ENCODE assay signal across 10 cellular contexts in genomic region chr3:195697582-195698324, GRCh38. TPM values are rescaled to one million over a fixed set of nuclear protein-coding genes. Genes with fewer than 3 reads are reported as not detected.
A peak's percentile ranks its signal among the peaks of the same experiment; 100 is the strongest.
DNase-seq lines count a peak whose midpoint lies in the region; ATAC-seq and TF ChIP-seq lines count a peak whose summit lies in the region.
"Had no signal": no experiment of that assay in that cellular context is flagged by ENCODE, and none has a peak within 500 bp of the region (broad histone marks: within the 10 kb centered on the region; RNA-seq: fewer than 3 reads in every experiment).

No MANE protein-coding gene starts in this region.

- BruUV-seq in PC-9 (replicated peaks; lab: Mats Ljungman, UMichigan): TSS peak; percentile 98

- H3K4me1 ChIP-seq in PC-9 (replicated peaks; ENCODE audit: insufficient read depth): peaks cover 39% of the 10 kb centered on the region
- H3K4me1 ChIP-seq in fibroblast of lung (ENCODE audit: control insufficient read depth, extremely low read depth, insufficient read depth, low read length): peaks cover 15% of the 10 kb centered on the region

- peak overlapping the region; percentile 6 for H3K4me3 Mint-ChIP-seq in nephron progenitor cell
- H3K4me3 Mint-ChIP-seq in activated CD4-positive, alpha-beta T cell treated with anti-CD3 and anti-CD28 coated beads for 36 hours: no peak overlapping the region

- peaks cover 34% of the 10 kb centered on the region for H3K4me1 Mint-ChIP-seq in nephron progenitor cell
- H3K4me1 Mint-ChIP-seq in activated CD4-positive, alpha-beta T cell treated with anti-CD3 and anti-CD28 coated beads for 36 hours: no peaks in the 10 kb centered on the region

- H3K27ac Mint-ChIP-seq in nephron progenitor cell: peak overlapping the region; percentile 8
- no peak overlapping the region for H3K27ac Mint-ChIP-seq in activated CD4-positive, alpha-beta T cell treated with anti-CD3 and anti-CD28 coated beads for 36 hours

- no peaks in the 10 kb centered on the region for H3K27me3 Mint-ChIP-seq in nephron progenitor cell (ENCODE audit: low read depth, poor library complexity)
- no peaks in the 10 kb centered on the region for H3K27me3 Mint-ChIP-seq in activated CD4-positive, alpha-beta T cell treated with anti-CD3 and anti-CD28 coated beads for 36 hours

- H3K9me3 ChIP-seq in PC-9 (ENCODE audit: insufficient read depth, low read depth) (no peaks in the 10 kb centered on the region), fibroblast of lung (ENCODE audit: control insufficient read depth, insufficient read depth, low read depth, low read length) (no peaks in the 10 kb centered on the region)

- H3F3A ChIP-seq in PC-9 (ENCODE audit: insufficient read depth, low read depth): peaks cover 79% of the 10 kb centered on the region

- H3K4me3 ChIP-seq in PC-9 (peak overlapping the region; percentile 0; the same call in 1 of the 2 replicates), fibroblast of lung (replicated peaks in 1 of 4; ENCODE audit: control extremely low read depth in 1 of 4, insufficient read depth in 1 of 4, low read depth in 3 of 4, low read length in 4 of 4) (no peak overlapping the region)

- peak overlapping the region; percentile 90 for H3K27ac ChIP-seq in PC-9
- peak overlapping the region; percentile 74 for H3K27ac ChIP-seq in fibroblast of lung (ENCODE audit: insufficient read depth, low read length)

- no peak for ATAC-seq in HG02885 (IDR thresholded peaks at IDR 0.05; ENCODE audit: poor library complexity, unreplicated experiment)
- ATAC-seq in HG03378 (IDR thresholded peaks at IDR 0.05; ENCODE audit: unreplicated experiment): no peak
- no peak for ATAC-seq in activated CD4-positive, alpha-beta T cell treated with anti-CD3 and anti-CD28 coated beads for 36 hours

- H3K9ac ChIP-seq in fibroblast of lung (ENCODE audit: insufficient read depth, low read length): no peak overlapping the region

- no peak overlapping the region for H2AFZ ChIP-seq in PC-9
- H2AFZ ChIP-seq in fibroblast of lung (ENCODE audit: low read length): no peak overlapping the region

- POLR2A ChIA-PET in PC-9 (lab: Charles Lee; ENCODE audit: unreplicated experiment): interaction anchor here (0.5 to 0.7 kb wide), 2 partner anchors 152 to 273 kb away, joined by 6 to 7 read pairs; no protein-coding TSS in a partner anchor
- POLR2A ChIA-PET in activated CD4-positive, alpha-beta T cell treated with anti-CD3 and anti-CD28 coated beads for 36 hours (lab: Charles Lee): no interaction called here

- CTCF ChIA-PET in PC-9 (lab: Charles Lee): interaction anchor here (0.6 kb wide), 1 partner anchor 19 kb away, joined by 5 read pairs; no protein-coding TSS in a partner anchor
- CTCF ChIA-PET in activated CD4-positive, alpha-beta T cell treated with anti-CD3 and anti-CD28 coated beads for 36 hours (lab: Charles Lee): no interaction called here

- intact Hi-C loops in PC-9 (cut with micrococcal nuclease; ENCODE audit: unreplicated experiment): loop anchor here (1.0 kb wide), 3 partner anchors 19 to 124 kb away; partner anchors contain the start of gene MUC20
- intact Hi-C loops in activated CD4-positive, alpha-beta T cell treated with anti-CD3 and anti-CD28 coated beads for 36 hours (cut with DNase I, micrococcal nuclease): no loop called here

- no peaks in the 10 kb centered on the region for H3K9me3 Mint-ChIP-seq in nephron progenitor cell
- H3K9me3 Mint-ChIP-seq in activated CD4-positive, alpha-beta T cell treated with anti-CD3 and anti-CD28 coated beads for 36 hours (ENCODE audit: low read depth): no peaks in the 10 kb centered on the region

- H3K27me3 ChIP-seq in PC-9 (ENCODE audit: insufficient read depth, low read depth) (no peaks in the 10 kb centered on the region), fibroblast of lung (ENCODE audit: control insufficient read depth, insufficient read depth, low read length) (no peaks in the 10 kb centered on the region)

- TF ChIP-seq CTCF in PC-9 (conservative IDR thresholded peaks at IDR 0.05): no peak
- no peak for TF ChIP-seq CTCF in fibroblast of lung (conservative IDR thresholded peaks at IDR 0.05 in 1 of 2, IDR thresholded peaks at IDR 0.05 in 1 of 2; ENCODE audit: low read depth in 1 of 2, low read length in 2 of 2)
- TF ChIP-seq CTCF in nephron progenitor cell (IDR thresholded peaks at IDR 0.05): no peak

- H3K4me2 ChIP-seq in PC-9 (peak overlapping the region; percentile 60), fibroblast of lung (ENCODE audit: extremely low read depth, insufficient read depth, low read length) (peak overlapping the region; percentile 61)

- no peaks in the 10 kb centered on the region for H4K20me1 ChIP-seq in PC-9 (ENCODE audit: insufficient read depth)
- H4K20me1 ChIP-seq in fibroblast of lung (ENCODE audit: control insufficient read depth, extremely low read depth, insufficient read depth, low read length): no peaks in the 10 kb centered on the region

- H3K9me2 ChIP-seq in PC-9 (ENCODE audit: insufficient read depth): no peaks in the 10 kb centered on the region

- H3K79me2 ChIP-seq in PC-9 (ENCODE audit: low read depth) (no peaks in the 10 kb centered on the region), fibroblast of lung (ENCODE audit: control insufficient read depth, insufficient read depth, low read length) (no peaks in the 10 kb centered on the region)

- peak; percentile 76 for DNase-seq in ELF-1 (ENCODE audit: low read depth, low spot score)
- peak; percentile 77 to 93 for DNase-seq in PC-9
- peak; percentile 79 to 92 for DNase-seq in fibroblast of lung (ENCODE audit: low read depth in 2 of 2)
- DNase-seq in nephron progenitor cell: no peak
- DNase-seq in GM19238 (ENCODE audit: insufficient read length, low spot score): no peak
- no peak for DNase-seq in activated CD4-positive, alpha-beta T cell treated with anti-CD3 and anti-CD28 coated beads for 36 hours
- DNase-seq: activated CD8-positive, alpha-beta memory T cell treated with anti-CD3 and anti-CD28 coated beads for 24 hours; NCI-H748 treated with DMSO at 0.1 percent for 48 hours had no signal

- H3K36me3 Mint-ChIP-seq in nephron progenitor cell (ENCODE audit: low read depth): peaks cover 47% of the 10 kb centered on the region
- peaks cover 16% of the 10 kb centered on the region for H3K36me3 Mint-ChIP-seq in activated CD4-positive, alpha-beta T cell treated with anti-CD3 and anti-CD28 coated beads for 36 hours (ENCODE audit: low read depth)

- H3K36me3 ChIP-seq in PC-9 (ENCODE audit: low read depth): peaks cover 23% of the 10 kb centered on the region
- H3K36me3 ChIP-seq in fibroblast of lung (ENCODE audit: control insufficient read depth, insufficient read depth, low read length): peaks cover 8% of the 10 kb centered on the region

RNA-seq across cellular contexts. Expression of gene MUC20, which starts 23.0 kb away (rescaled TPM):
- total RNA-seq in PC-9 (2021) (98.1 and 176 TPM in 2 replicates), fibroblast of lung (under 0.01 and 0.66 TPM in 2 replicates)
- polyA plus RNA-seq in fibroblast of lung: 0.16 and 0.54 TPM in 2 replicates
- 0.21 and 0.58 TPM in 2 replicates for polyA plus RNA-seq in fibroblast of lung (2012)
- polyA minus RNA-seq in fibroblast of lung (ENCODE audit: low replicate concordance): 1.8 TPM in 1 of 2 replicates, not detected in the other
- under 1 TPM; 0.30 to 0.54 TPM for total RNA-seq in activated CD4-positive, alpha-beta T cell treated with anti-CD3 and anti-CD28 coated beads for 36 hours

Comparison
In these comparisons a context has a peak if more than half of its experiments do, and no peak if none do; other contexts are left out.
1. DNase-seq: peak in ELF-1 (single experiment), PC-9 (2 of 2) and fibroblast of lung (2 of 2); none in nephron progenitor cell (single experiment), GM19238 (single experiment) and activated CD4-positive, alpha-beta T cell treated with anti-CD3 and anti-CD28 coated beads for 36 hours (single experiment).
2. RNA of gene MUC20, which starts 23.0 kb away (total RNA-seq): 98.1 to 176 TPM in PC-9; under 0.01 to 0.66 TPM in fibroblast of lung and 0.30 to 0.54 TPM in activated CD4-positive, alpha-beta T cell treated with anti-CD3 and anti-CD28 coated beads for 36 hours; every median in the first group is over 10 times any median in the second.